9 cellular contexts compared by ENCODE assay signal in genomic region chr5:139709587-139710369, GRCh38.
DNase-seq lines count a peak whose midpoint lies in the region; ATAC-seq, FAIRE-seq and TF ChIP-seq lines count a peak whose summit lies in the region.
"Had no signal": no experiment of that assay in that cellular context is flagged by ENCODE, and none has a peak within 500 bp of the region (broad histone marks: within the 10 kb centered on the region; RNA-seq: fewer than 3 reads in every experiment).

No MANE protein-coding gene starts in this region.

- intact Hi-C loops in pancreas (cut with DNase I), result loop anchor here in 1 of 3 donors (10.0 kb wide), 1 partner anchor 45 kb away; no protein-coding TSS in a partner anchor

- H3K9me3 ChIP-seq in WERI-Rb-1 (ENCODE audit: severe bottlenecking), result no peaks in the 10 kb centered on the region
- H3K9me3 ChIP-seq in pancreas, result no peaks in the 10 kb centered on the region

- peaks cover 3 to 4% (median 4%) of the 10 kb centered on the region in 3 donors for H3K4me1 ChIP-seq in pancreas

- H3K27ac ChIP-seq in WERI-Rb-1 (peak overlapping the region; percentile 97), pancreas (peak overlapping the region in 3 of 4 donors; percentile 19 to 71 (median 59))

- WGBS in pancreas, 2 donors, result 59 to 70% methylated on average over 45 to 59 of the region's 59 CpGs

- H3K36me3 ChIP-seq in H7 (replicated peaks; ENCODE audit: control insufficient read depth, insufficient read depth, low read length) (no peaks in the 10 kb centered on the region), WERI-Rb-1 (no peaks in the 10 kb centered on the region; the same call in 1 of the 2 replicates), pancreas (no peaks in the 10 kb centered on the region)

- peak; percentile 2 to 7 (median 4) for ATAC-seq in pancreas

- H3K27me3 ChIP-seq in H7 (ENCODE audit: control insufficient read depth, insufficient read depth, low read length), result peaks cover 7% of the 10 kb centered on the region; the same call in 1 of the 2 replicates
- H3K27me3 ChIP-seq in WERI-Rb-1 (ENCODE audit: insufficient read depth, low read depth, severe bottlenecking), result no peaks in the 10 kb centered on the region
- H3K27me3 ChIP-seq in pancreas, result no peaks in the 10 kb centered on the region

- H3K4me3 ChIP-seq in H7 (ENCODE audit: insufficient read depth, low read depth, low read length), result peak overlapping the region; percentile 51
- H3K4me3 ChIP-seq in WERI-Rb-1 (ENCODE audit: low read depth, low read length), result peak overlapping the region; percentile 70
- H3K4me3 ChIP-seq in fibroblast of villous mesenchyme (ENCODE audit: low read depth, low read length), result no peak overlapping the region
- peak overlapping the region in 3 of 4 donors; percentile 18 to 56 (median 26) for H3K4me3 ChIP-seq in pancreas

- TF ChIP-seq CTCF in WERI-Rb-1 (IDR thresholded peaks at IDR 0.05; ENCODE audit: low read depth, low read length) (no peak), fibroblast of villous mesenchyme (IDR thresholded peaks at IDR 0.05; ENCODE audit: insufficient read depth, low read depth, low read length) (no peak), pancreas (IDR thresholded peaks at IDR 0.05) (no peak)

- FAIRE-seq in pancreas (lab: Jason Lieb, UNC) (no peak), HTR-8/SVneo (lab: Jason Lieb, UNC) (no peak), urothelium cell line (lab: Jason Lieb, UNC) (no peak)
- FAIRE-seq: frontal cortex had no signal

- DNase-seq in H7, result peak; percentile 90
- peak; percentile 83 for DNase-seq in WERI-Rb-1
- peak; percentile 11 for DNase-seq in fibroblast of villous mesenchyme (ENCODE audit: low read depth)
- peak in 3 of 6 donors; percentile 27 to 84 (median 54) for DNase-seq in pancreas
- DNase-seq in NOMO-1 treated with dmso at 0.1 percent for 144 hours (lab: John Stamatoyannopoulos, UW; ENCODE audit: unreplicated experiment), result no peak
- DNase-seq in HTR-8/SVneo (ENCODE audit: insufficient read length, low spot score), result no peak
- no peak for DNase-seq in urothelium cell line (ENCODE audit: low spot score)
- no peak for DNase-seq in AG20443 (ENCODE audit: low spot score)

Comparison
In these comparisons a context has a peak if more than half of its experiments do, and no peak if none do; other contexts are left out.
1. DNase-seq: peak in H7 (single experiment), WERI-Rb-1 (single experiment) and fibroblast of villous mesenchyme (single experiment); none in NOMO-1 treated with dmso at 0.1 percent for 144 hours (single experiment), HTR-8/SVneo (single experiment), urothelium cell line (single experiment) and AG20443 (single experiment).